17 cellular contexts compared by ENCODE assay signal in genomic region chr19:28309072-28309471, GRCh38.
DNase-seq lines count a peak whose midpoint lies in the region; ATAC-seq and TF ChIP-seq lines count a peak whose summit lies in the region.
"Had no signal": no experiment of that assay in that cellular context is flagged by ENCODE, and none has a peak within 500 bp of the region (broad histone marks: within the 10 kb centered on the region; RNA-seq: fewer than 3 reads in every experiment).

No MANE protein-coding gene starts in this region.

- H3K27ac Mint-ChIP-seq in activated CD8-positive, alpha-beta T cell treated with anti-CD3 and anti-CD28 coated beads for 36 hours, result no peak overlapping the region
- H3K27ac Mint-ChIP-seq: CD4-positive, alpha-beta memory T cell had no signal

- TF ChIP-seq CTCF in activated CD8-positive, alpha-beta T cell treated with anti-CD3 and anti-CD28 coated beads for 36 hours (IDR thresholded peaks at IDR 0.05), result no peak

- no peak overlapping the region for H2AK5ac ChIP-seq in mesenchymal stem cell (ENCODE audit: low read length, severe bottlenecking)

- no peaks in the 10 kb centered on the region for H3K36me3 Mint-ChIP-seq in activated CD8-positive, alpha-beta T cell treated with anti-CD3 and anti-CD28 coated beads for 36 hours (ENCODE audit: low read depth)
- H3K36me3 Mint-ChIP-seq: CD4-positive, alpha-beta memory T cell had no signal

- H2BK12ac ChIP-seq in mesenchymal stem cell (ENCODE audit: low read length in 2 of 2), result no peak overlapping the region

- no peaks in the 10 kb centered on the region for H3K4me1 Mint-ChIP-seq in activated CD8-positive, alpha-beta T cell treated with anti-CD3 and anti-CD28 coated beads for 36 hours (ENCODE audit: low read depth)
- H3K4me1 Mint-ChIP-seq: CD4-positive, alpha-beta memory T cell had no signal

- ATAC-seq in Right ventricle myocardium superior (ENCODE audit: poor library complexity), result peak; percentile 53
- peak; percentile 77 for ATAC-seq in left ventricle myocardium superior
- no peak for ATAC-seq in activated CD8-positive, alpha-beta T cell treated with anti-CD3 and anti-CD28 coated beads for 36 hours
- ATAC-seq: GM12878 had no signal

- H3K27ac ChIP-seq in mesenchymal stem cell (ENCODE audit: low read length, poor library complexity, severe bottlenecking), result no peak overlapping the region
- H3K27ac ChIP-seq: GM23248 had no signal

- H3K9me3 Mint-ChIP-seq in activated CD8-positive, alpha-beta T cell treated with anti-CD3 and anti-CD28 coated beads for 36 hours, result no peaks in the 10 kb centered on the region

- CTCF ChIA-PET in activated CD8-positive, alpha-beta T cell treated with anti-CD3 and anti-CD28 coated beads for 36 hours (lab: Charles Lee), result no interaction called here

- no peak overlapping the region for H3K9ac ChIP-seq in mesenchymal stem cell (ENCODE audit: low read length)
- H3K9ac ChIP-seq: GM23248 had no signal

- no peak overlapping the region for H2BK15ac ChIP-seq in mesenchymal stem cell (ENCODE audit: low read depth, poor library complexity, severe bottlenecking)

- no peaks in the 10 kb centered on the region for H3K27me3 Mint-ChIP-seq in activated CD8-positive, alpha-beta T cell treated with anti-CD3 and anti-CD28 coated beads for 36 hours
- H3K27me3 Mint-ChIP-seq: CD4-positive, alpha-beta memory T cell had no signal

- no peaks in the 10 kb centered on the region for H3K79me1 ChIP-seq in mesenchymal stem cell (replicated peaks; ENCODE audit: low read length, poor library complexity, severe bottlenecking)

- no peaks in the 10 kb centered on the region for H3K9me3 ChIP-seq in mesenchymal stem cell (ENCODE audit: control insufficient read depth, low read length)

- H3K14ac ChIP-seq in mesenchymal stem cell (ENCODE audit: low read length in 2 of 2), result no peak overlapping the region

- intact Hi-C loops in Right ventricle myocardium superior (cut with DNase I), result no loop called here
- intact Hi-C loops in cardiac septum (cut with DNase I), result no loop called here
- intact Hi-C loops in left ventricle myocardium superior (cut with micrococcal nuclease), result no loop called here
- intact Hi-C loops in activated CD8-positive, alpha-beta T cell treated with anti-CD3 and anti-CD28 coated beads for 36 hours (cut with micrococcal nuclease), result no loop called here

- H3K36me3 ChIP-seq in mesenchymal stem cell (ENCODE audit: control insufficient read depth in 1 of 2, insufficient read depth in 2 of 2, low read depth in 1 of 2, low read length in 2 of 2), result no peaks in the 10 kb centered on the region

- no peak overlapping the region for H4K91ac ChIP-seq in mesenchymal stem cell (ENCODE audit: low read length)

- WGBS in mesenchymal stem cell, result 72% methylated on average over 4 of the region's 5 CpGs

- POLR2A ChIA-PET in activated CD8-positive, alpha-beta T cell treated with anti-CD3 and anti-CD28 coated beads for 36 hours (lab: Charles Lee), result no interaction called here

- no peak overlapping the region for H3K23ac ChIP-seq in mesenchymal stem cell (ENCODE audit: low read length in 2 of 2)

- H3K4ac ChIP-seq in mesenchymal stem cell (ENCODE audit: low read depth in 1 of 2, low read length in 2 of 2), result no peak overlapping the region

- H3K4me3 Mint-ChIP-seq in activated CD8-positive, alpha-beta T cell treated with anti-CD3 and anti-CD28 coated beads for 36 hours, result no peak overlapping the region
- H3K4me3 Mint-ChIP-seq: CD4-positive, alpha-beta memory T cell had no signal

- H3K4me1 ChIP-seq in mesenchymal stem cell (ENCODE audit: control insufficient read depth, insufficient read depth, low read depth, low read length), result peaks cover 4% of the 10 kb centered on the region

- H2BK5ac ChIP-seq in mesenchymal stem cell (ENCODE audit: low read depth, low read length, poor library complexity, severe bottlenecking), result no peak overlapping the region

- H3K4me2 ChIP-seq in mesenchymal stem cell (ENCODE audit: low read length, poor library complexity, severe bottlenecking), result no peak overlapping the region

- no peak for DNase-seq in Right ventricle myocardium superior
- DNase-seq in cardiac septum (ENCODE audit: low spot score), result no peak
- peak; percentile 59 for DNase-seq in DMS 273 treated with DMSO at 0.1 percent for 48 hours (lab: John Stamatoyannopoulos, UW)
- DNase-seq in left ventricle myocardium superior, result peak; percentile 38
- no peak for DNase-seq in activated CD8-positive, alpha-beta T cell treated with anti-CD3 and anti-CD28 coated beads for 36 hours
- no peak for DNase-seq in mesenchymal stem cell
- DNase-seq: C1 segment of cervical spinal cord; Calu3; CD4-positive, alpha-beta memory T cell; COR-L47; DMS79; EL; GDM1; GM23248; H7; HCEC 1CT had no signal

- no peak overlapping the region for H3K4me3 ChIP-seq in mesenchymal stem cell (ENCODE audit: insufficient read depth in 1 of 2, low read depth in 1 of 2, low read length in 2 of 2)
- H3K4me3 ChIP-seq: GM12878, GM23248 had no signal

- no peak overlapping the region for H2AFZ ChIP-seq in mesenchymal stem cell (ENCODE audit: low read depth, low read length)
- H2AFZ ChIP-seq: GM23248 had no signal

- H2BK120ac ChIP-seq in mesenchymal stem cell (ENCODE audit: low read depth, low read length), result no peak overlapping the region

- no peak overlapping the region for H3K18ac ChIP-seq in mesenchymal stem cell (ENCODE audit: low read depth in 1 of 2, low read length in 2 of 2)

- no peak overlapping the region for H4K8ac ChIP-seq in mesenchymal stem cell (ENCODE audit: low read length)

- H3K27me3 ChIP-seq in mesenchymal stem cell (ENCODE audit: control insufficient read depth in 1 of 2, insufficient read depth in 1 of 2, low read length in 2 of 2), result no peaks in the 10 kb centered on the region

Comparison
In these comparisons a context has a peak if more than half of its experiments do, and no peak if none do; other contexts are left out.
1. DNase-seq: peak in DMS 273 treated with DMSO at 0.1 percent for 48 hours (single experiment) and left ventricle myocardium superior (single experiment); none in Right ventricle myocardium superior (single experiment), cardiac septum (single experiment), activated CD8-positive, alpha-beta T cell treated with anti-CD3 and anti-CD28 coated beads for 36 hours (single experiment) and mesenchymal stem cell (single experiment).